In the genomic region with DNA sequence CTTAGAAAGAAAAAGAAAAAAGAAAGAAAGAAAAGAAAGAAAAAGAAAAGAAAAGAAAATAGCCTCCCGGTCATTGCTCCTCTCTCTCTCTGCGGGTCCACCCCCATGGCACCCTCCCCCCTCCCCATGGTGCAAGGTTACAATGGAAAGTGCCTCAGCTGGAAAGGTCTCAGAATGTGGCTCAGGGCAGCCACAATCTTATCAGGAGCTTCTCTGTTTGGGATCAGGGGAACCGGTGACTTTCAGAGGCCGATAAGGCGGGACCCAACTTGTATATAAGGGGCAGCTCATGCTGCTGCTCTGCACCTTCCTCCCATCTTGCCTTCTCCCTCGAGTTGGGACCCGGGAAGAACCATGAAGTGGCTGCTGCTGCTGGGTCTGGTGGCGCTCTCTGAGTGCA, we compare ENCODE assay signal across 2 cellular contexts. TPM values are rescaled to one million over a fixed set of nuclear protein-coding genes. Genes with fewer than 3 reads are reported as not detected.
"Had no signal": no experiment of that assay in that cellular context is flagged by ENCODE, and none has a peak within 500 bp of the region (broad histone marks: within the 10 kb centered on the region; RNA-seq: fewer than 3 reads in every experiment).

A gene (plus strand): TSS at position 301 of the 400 bp plus-strand sequence. CDS start 54 bp downstream, at position 355.

RNA-seq across cellular contexts. Expression of the gene that starts here (rescaled TPM):
- total RNA-seq: G401, GM12878 had no signal
- polyA plus RNA-seq: GM12878 had no signal
